ENCODE assay signal across 1 cellular context in genomic region chr7:46478046-46478445, GRCh38.
A peak's percentile ranks its signal among the peaks of the same experiment; 100 is the strongest.
TF ChIP-seq lines count a peak whose summit lies in the region.

No MANE protein-coding gene starts in this region.

TF ChIP-seq in IMR-90, 13 proteins besides CTCF, POLR2A, EP300 and RAD21:
- TF ChIP-seq BHLHE40 (IDR thresholded peaks at IDR 0.05; ENCODE audit: low read depth, low read length) (0 out of 2 replicates have a peak, but pooled peaks have one; percentile 52), MAZ (IDR thresholded peaks at IDR 0.05; ENCODE audit: borderline replicate concordance, low read depth, low read length) (no peak), USF2 (IDR thresholded peaks at IDR 0.05; ENCODE audit: low read depth, low read length) (peak; percentile 37), ELK1 (IDR thresholded peaks at IDR 0.05; ENCODE audit: borderline replicate concordance, low read depth, low read length) (no peak)
